ENCODE assay signal across 27 cellular contexts in the genomic region with DNA sequence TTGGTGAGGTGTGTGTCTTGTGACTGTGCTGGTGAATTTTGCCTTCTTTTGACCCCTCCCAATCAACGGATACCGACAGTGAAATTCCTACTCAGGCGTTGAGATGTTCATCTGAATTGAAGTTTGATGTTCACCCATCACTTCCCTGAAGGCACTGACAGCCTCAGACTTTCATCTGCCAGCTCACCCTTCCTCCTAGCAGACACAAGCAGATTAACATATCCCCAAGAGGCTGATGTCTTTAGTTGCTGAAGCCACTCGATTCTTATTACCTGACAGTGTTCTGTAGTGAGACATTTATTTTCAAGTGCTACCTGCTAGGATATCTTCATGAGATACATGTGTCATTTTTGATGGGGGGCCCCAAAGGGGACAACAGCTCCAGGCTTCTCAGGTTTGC.
"Had no signal": no experiment of that assay in that cellular context is flagged by ENCODE, and none has a peak within 500 bp of the region (broad histone marks: within the 10 kb centered on the region; RNA-seq: fewer than 3 reads in every experiment).

No MANE protein-coding gene starts in this region.

- H3K27me3 ChIP-seq: brain microvascular endothelial cell, esophagus muscularis mucosa, foreskin keratinocyte, gastrocnemius medialis, heart left ventricle had no signal

- H3K4me3 ChIP-seq: esophagus muscularis mucosa, gastrocnemius medialis, heart left ventricle had no signal

- H3K27ac ChIP-seq: brain microvascular endothelial cell, esophagus muscularis mucosa, foreskin keratinocyte, gastrocnemius medialis, heart left ventricle, VCaP had no signal

- H3K36me3 ChIP-seq: brain microvascular endothelial cell, esophagus muscularis mucosa, gastrocnemius medialis, heart left ventricle had no signal

- DNase-seq: activated B cell treated with CpG ODN at 0.5 μM for 24 hours; activated CD4-positive, alpha-beta T cell treated with anti-CD3 and anti-CD28 coated beads for 48 hours; activated CD4-positive, alpha-beta T cell treated with anti-CD3 and anti-CD28 coated beads, Interleukin-2, amount 50 U/mL, for 1 hour; activated CD4-positive, alpha-beta T cell treated with anti-CD3 and anti-CD28 coated beads, Interleukin-2, amount 50 U/mL, for 48 hours; activated CD8-positive, alpha-beta memory T cell treated with anti-CD3 and anti-CD28 coated beads for 24 hours; activated CD8-positive, alpha-beta T cell treated with anti-CD3 and anti-CD28 coated beads for 36 hours; activated effector memory CD4-positive, alpha-beta T cell treated with Interleukin-2 at 50 U/mL for 16 hours; activated gamma-delta T cell treated with Interleukin-2 at 50 U/mL for 16 hours; activated naive CD4-positive, alpha-beta T cell treated with anti-CD3 and anti-CD28 coated beads, Interleukin-2, amount 50 U/mL, for 16 hours; activated naive CD4-positive, alpha-beta T cell treated with Interleukin-2 at 50 U/mL for 16 hours; activated T-cell treated with anti-CD3 and anti-CD28 coated beads, Interleukin-2, amount 50 U/mL, for 4 hours; amniotic stem cell; anterior cingulate cortex; brain microvascular endothelial cell; caudate nucleus; cortex of kidney; dermis blood vessel endothelial cell; effector CD4-positive, alpha-beta T cell; effector memory CD8-positive, alpha-beta T cell; erythroblast; foreskin keratinocyte; gastrocnemius medialis; glutamatergic neuron; heart left ventricle; T-helper 2 cell had no signal

- H3K9me3 ChIP-seq: esophagus muscularis mucosa, gastrocnemius medialis, heart left ventricle had no signal

- H3K4me1 ChIP-seq: esophagus muscularis mucosa, foreskin keratinocyte, gastrocnemius medialis, heart left ventricle had no signal
